ENCODE assay signal across 8 cellular contexts in genomic region chr18:32092422-32093105, GRCh38. TPM values are rescaled to one million over a fixed set of nuclear protein-coding genes. Genes with fewer than 3 reads are reported as not detected.
DNase-seq lines count a peak whose midpoint lies in the region; ATAC-seq and TF ChIP-seq lines count a peak whose summit lies in the region.

No MANE protein-coding gene starts in this region.

- CTCF ChIA-PET in CD4-positive, alpha-beta T cell (lab: Charles Lee): interaction anchor here (0.9 to 1.9 kb wide), 4 partner anchors 24 to 150 kb away, joined by 3 to 11 read pairs (median 4); partner anchors contain the start of genes RNF125 and TRAPPC8
- CTCF ChIA-PET in activated CD4-positive, alpha-beta memory T cell treated with anti-CD3 and anti-CD28 coated beads, Interleukin-2, amount 10 ng/mL, durations not matched to agents 7 days and 5 days (lab: Charles Lee): interaction anchor here (0.9 to 1.7 kb wide), 6 partner anchors 13 to 74 kb away, joined by 3 to 6 read pairs (median 4); partner anchors contain the start of gene RNF125

- H3K4me3 Mint-ChIP-seq in CD4-positive, alpha-beta T cell: peak overlapping the region; percentile 100
- H3K4me3 Mint-ChIP-seq in activated CD4-positive, alpha-beta memory T cell treated with anti-CD3 and anti-CD28 coated beads, Interleukin-2, amount 10 ng/mL, durations not matched to agents 7 days and 5 days: peak overlapping the region; percentile 96

- POLR2A ChIA-PET in CD4-positive, alpha-beta T cell (lab: Charles Lee): interaction anchor here (0.9 to 5.3 kb wide), 11 partner anchors 8 to 150 kb away, joined by 3 to 139 read pairs (median 5); partner anchors contain the start of genes RNF125 and TRAPPC8
- POLR2A ChIA-PET in activated CD4-positive, alpha-beta memory T cell treated with anti-CD3 and anti-CD28 coated beads, Interleukin-2, amount 10 ng/mL, durations not matched to agents 7 days and 5 days (lab: Charles Lee): interaction anchor here (0.7 to 6.3 kb wide), 22 partner anchors 8 to 150 kb away, joined by 3 to 166 read pairs (median 6); partner anchors contain the start of genes RNF125 and TRAPPC8

- H3K27me3 Mint-ChIP-seq in CD4-positive, alpha-beta T cell: no peaks in the 10 kb centered on the region
- no peaks in the 10 kb centered on the region for H3K27me3 Mint-ChIP-seq in activated CD4-positive, alpha-beta memory T cell treated with anti-CD3 and anti-CD28 coated beads, Interleukin-2, amount 10 ng/mL, durations not matched to agents 7 days and 5 days

- no peaks in the 10 kb centered on the region for H3K9me3 ChIP-seq in CD4-positive, alpha-beta T cell (ENCODE audit: control insufficient read depth, low read length)
- H3K9me3 ChIP-seq in duodenal mucosa (ENCODE audit: control insufficient read depth in 1 of 2, low read length in 2 of 2) (no peaks in the 10 kb centered on the region), lower lobe of right lung (no peaks in the 10 kb centered on the region)

- H3K9me3 Mint-ChIP-seq in CD4-positive, alpha-beta T cell: no peaks in the 10 kb centered on the region
- H3K9me3 Mint-ChIP-seq in activated CD4-positive, alpha-beta memory T cell treated with anti-CD3 and anti-CD28 coated beads, Interleukin-2, amount 10 ng/mL, durations not matched to agents 7 days and 5 days: no peaks in the 10 kb centered on the region

- H3K36me3 ChIP-seq in duodenal mucosa (ENCODE audit: control insufficient read depth in 1 of 2, insufficient read depth in 2 of 2, low read length in 2 of 2) (no peaks in the 10 kb centered on the region), lower lobe of right lung (peaks cover 11% of the 10 kb centered on the region)

- peak overlapping the region; percentile 85 for H3K27ac Mint-ChIP-seq in CD4-positive, alpha-beta T cell
- peak overlapping the region; percentile 97 for H3K27ac Mint-ChIP-seq in activated CD4-positive, alpha-beta memory T cell treated with anti-CD3 and anti-CD28 coated beads, Interleukin-2, amount 10 ng/mL, durations not matched to agents 7 days and 5 days

- peak; percentile 99 to 100 (median 100) for DNase-seq in CD4-positive, alpha-beta T cell
- peak; percentile 98 for DNase-seq in NCI-H82 (lab: John Stamatoyannopoulos, UW)
- peak; percentile 99 for DNase-seq in activated CD4-positive, alpha-beta memory T cell treated with anti-CD3 and anti-CD28 coated beads, Interleukin-2, amount 10 ng/mL, durations not matched to agents 7 days and 5 days
- peak; percentile 99 for DNase-seq in lower lobe of right lung
- DNase-seq in stimulated activated CD4-positive, alpha-beta T cell treated with anti-CD3 and anti-CD28 coated beads, TNF-alpha, amount 100 ng/mL, for 1 hour (ENCODE audit: low read depth in 3 of 3, low spot score in 1 of 3): peak; percentile 98 to 100 (median 99)

- H3K4me3 ChIP-seq in duodenal mucosa (ENCODE audit: low read depth in 1 of 2, low read length in 2 of 2) (peak overlapping the region; percentile 68 to 92), lower lobe of right lung (peak overlapping the region; percentile 94)

- peaks cover 26 to 34% of the 10 kb centered on the region in 2 donors for H3K4me1 ChIP-seq in duodenal mucosa (ENCODE audit: control insufficient read depth in 1 of 2, insufficient read depth in 2 of 2, low read length in 2 of 2)
- H3K4me1 ChIP-seq in lower lobe of right lung: peaks cover 46% of the 10 kb centered on the region

- H3K4me1 Mint-ChIP-seq in CD4-positive, alpha-beta T cell (ENCODE audit: low read depth): peaks cover 52% of the 10 kb centered on the region
- peaks cover 47% of the 10 kb centered on the region for H3K4me1 Mint-ChIP-seq in activated CD4-positive, alpha-beta memory T cell treated with anti-CD3 and anti-CD28 coated beads, Interleukin-2, amount 10 ng/mL, durations not matched to agents 7 days and 5 days

- no peak for TF ChIP-seq CTCF in CD4-positive, alpha-beta T cell (IDR thresholded peaks at IDR 0.05)
- TF ChIP-seq CTCF in lower lobe of right lung (IDR thresholded peaks at IDR 0.05): no peak

- peak; percentile 87 for ATAC-seq in CD4-positive, alpha-beta T cell (ENCODE audit: poor library complexity)
- ATAC-seq in GM19452 (IDR thresholded peaks at IDR 0.05; ENCODE audit: unreplicated experiment): peak; percentile 77
- ATAC-seq in HG03575 (IDR thresholded peaks at IDR 0.05; ENCODE audit: extremely low read depth, insufficient number of reproducible peaks, low FRiP score, unreplicated experiment): peak; percentile 44
- peak; percentile 98 to 99 for ATAC-seq in lower lobe of right lung

- intact Hi-C loops in CD4-positive, alpha-beta T cell (cut with DNase I, micrococcal nuclease): loop anchor here (1.0 to 5.0 kb wide), 5 partner anchors 20 to 149 kb away; partner anchors contain the start of genes RNF125 (in 2 of the 2) and TRAPPC8 (in 2 of the 2)
- intact Hi-C loops in lower lobe of right lung (cut with DNase I): no loop called here

- no peaks in the 10 kb centered on the region for H3K27me3 ChIP-seq in CD4-positive, alpha-beta T cell (ENCODE audit: control insufficient read depth, insufficient read depth, low read length)
- H3K27me3 ChIP-seq in duodenal mucosa (ENCODE audit: control insufficient read depth in 1 of 2, insufficient read depth in 2 of 2, low read length in 2 of 2): no peaks in the 10 kb centered on the region
- H3K27me3 ChIP-seq in lower lobe of right lung (ENCODE audit: low read depth): no peaks in the 10 kb centered on the region

- H3K9ac ChIP-seq in duodenal mucosa (ENCODE audit: low read depth in 1 of 2, low read length in 2 of 2): peak overlapping the region; percentile 87 to 91

- peaks cover 44% of the 10 kb centered on the region for H3K36me3 Mint-ChIP-seq in CD4-positive, alpha-beta T cell (ENCODE audit: low read depth)
- peaks cover 47% of the 10 kb centered on the region for H3K36me3 Mint-ChIP-seq in activated CD4-positive, alpha-beta memory T cell treated with anti-CD3 and anti-CD28 coated beads, Interleukin-2, amount 10 ng/mL, durations not matched to agents 7 days and 5 days (ENCODE audit: low read depth)

- peak overlapping the region; percentile 98 for H3K27ac ChIP-seq in CD4-positive, alpha-beta T cell (ENCODE audit: low read depth, low read length)
- H3K27ac ChIP-seq in duodenal mucosa (ENCODE audit: low read depth, low read length) (peak overlapping the region; percentile 100), lower lobe of right lung (peak overlapping the region; percentile 100)

RNA-seq across cellular contexts. Expression of gene RNF138, which starts 0.9 kb away (rescaled TPM):
- 100 to 1,000 TPM; 177 to 184 TPM for total RNA-seq in CD4-positive, alpha-beta T cell
- total RNA-seq in activated CD4-positive, alpha-beta memory T cell treated with anti-CD3 and anti-CD28 coated beads, Interleukin-2, amount 10 ng/mL, durations not matched to agents 7 days and 5 days: 10 to 100 TPM; 64.6 to 67.0 TPM
- total RNA-seq in lower lobe of right lung: 31.0 TPM

Comparison
In these comparisons a context has a peak if more than half of its experiments do, and no peak if none do; other contexts are left out.
1. Peak in every context shown above with its lines: DNase-seq, ATAC-seq, H3K4me3 ChIP-seq and H3K27ac ChIP-seq.
2. ATAC-seq: peak in every context shown above with its lines; median percentile 98 in lower lobe of right lung; 87 in CD4-positive, alpha-beta T cell; 77 in GM19452; 44 in HG03575.